26 cellular contexts compared by ENCODE assay signal in the genomic region with DNA sequence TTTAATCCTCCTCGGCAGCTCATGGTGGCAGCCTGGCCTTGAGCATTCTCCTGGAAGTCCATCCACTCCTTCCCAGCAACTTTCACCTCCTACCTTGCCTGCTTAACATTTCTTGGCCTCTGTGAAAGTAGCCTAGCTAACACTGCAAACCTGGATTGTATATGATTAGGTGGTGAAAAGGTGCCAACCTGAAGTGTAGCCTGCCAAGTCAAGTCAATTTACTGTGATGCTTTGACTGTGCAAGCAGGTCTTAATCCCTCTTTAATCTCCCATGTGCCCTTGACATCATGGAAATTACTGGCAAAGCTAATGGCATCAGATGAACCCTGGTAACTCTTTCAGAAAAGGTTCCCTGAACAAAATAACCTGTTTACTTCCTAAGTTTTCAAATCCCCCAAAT.
DNase-seq lines count a peak whose midpoint lies in the region; ATAC-seq, FAIRE-seq and TF ChIP-seq lines count a peak whose summit lies in the region.
"Had no signal": no experiment of that assay in that cellular context is flagged by ENCODE, and none has a peak within 500 bp of the region (broad histone marks: within the 10 kb centered on the region; RNA-seq: fewer than 3 reads in every experiment).

No MANE protein-coding gene starts in this region.

- H3K27ac ChIP-seq in kidney (ENCODE audit: low read depth in 2 of 2, low read length in 2 of 2) (peak overlapping the region; percentile 18 to 52), subcutaneous abdominal adipose tissue (ENCODE audit: low read depth, low read length) (peak overlapping the region; percentile 15)
- H3K27ac ChIP-seq: dorsolateral prefrontal cortex, foreskin keratinocyte, GM23248, neutrophil, upper lobe of right lung had no signal

- H3K9ac ChIP-seq in adipocyte (ENCODE audit: low read length) (peak overlapping the region; percentile 22), kidney (ENCODE audit: low read length in 2 of 2) (no peak overlapping the region), subcutaneous abdominal adipose tissue (ENCODE audit: low read length in 5 of 5) (peak overlapping the region in 1 of 5 donors; percentile 25)
- H3K9ac ChIP-seq: GM23248 had no signal

- TF ChIP-seq CTCF in kidney (IDR thresholded peaks at IDR 0.05; ENCODE audit: borderline replicate concordance, extremely low read depth, insufficient read depth), result no peak

- H3K4me1 ChIP-seq in adipocyte (ENCODE audit: control insufficient read depth, insufficient read depth, low read length) (peaks cover 8% of the 10 kb centered on the region), kidney (ENCODE audit: control insufficient read depth in 1 of 2, insufficient read depth in 1 of 2, low read depth in 1 of 2, low read length in 2 of 2) (peaks cover 4 to 12% of the 10 kb centered on the region in 2 donors), subcutaneous abdominal adipose tissue (ENCODE audit: control insufficient read depth in 5 of 5, insufficient read depth in 5 of 5, low read length in 5 of 5) (peaks cover 2 to 28% (median 16%) of the 10 kb centered on the region in 5 donors)
- H3K4me1 ChIP-seq: lower lobe of right lung had no signal

- H3K9me3 ChIP-seq in adipocyte (ENCODE audit: control insufficient read depth, low read length), result no peaks in the 10 kb centered on the region
- no peaks in the 10 kb centered on the region for H3K9me3 ChIP-seq in kidney (ENCODE audit: control insufficient read depth in 1 of 2, low read length in 2 of 2)
- no peaks in the 10 kb centered on the region for H3K9me3 ChIP-seq in subcutaneous abdominal adipose tissue (ENCODE audit: control insufficient read depth in 5 of 5, low read length in 5 of 5)
- H3K9me3 ChIP-seq: lower lobe of right lung, neutrophil, upper lobe of right lung had no signal

- ATAC-seq in HG02642 (IDR thresholded peaks at IDR 0.05; ENCODE audit: poor library complexity, unreplicated experiment), result no peak
- no peak for ATAC-seq in HG03097 (IDR thresholded peaks at IDR 0.05; ENCODE audit: low FRiP score, unreplicated experiment)
- ATAC-seq: activated T-cell treated with anti-CD3 and anti-CD28 coated beads, Interleukin-2, amount 50 U/mL, for 4 hours; foreskin keratinocyte; HepG2; lower lobe of right lung; stimulated activated naive CD8-positive, alpha-beta T cell treated with anti-CD3 and anti-CD28 coated beads, Interleukin-15, amount 100 ng/mL, for 72 hours; upper lobe of right lung had no signal

- peak; percentile 16 for DNase-seq in NCI-H1092 treated with DMSO at 0.1 percent for 48 hours (lab: John Stamatoyannopoulos, UW)
- no peak for DNase-seq in adipocyte (ENCODE audit: low read depth)
- no peak for DNase-seq in kidney
- DNase-seq in NCI-H187 (lab: John Stamatoyannopoulos, UW), result no peak
- DNase-seq: activated naive CD4-positive, alpha-beta T cell treated with anti-CD3 and anti-CD28 coated beads for 36 hours; activated T-cell treated with anti-CD3 and anti-CD28 coated beads, Interleukin-2, amount 50 U/mL, for 4 hours; amygdala; C1 segment of cervical spinal cord; Calu3; central memory CD4-positive, alpha-beta T cell; dorsolateral prefrontal cortex; foreskin keratinocyte; hypothalamus; islet precursor cell; lower lobe of right lung; NCI-H1417 treated with DMSO at 0.1 percent for 48 hours; NCI-H2107; NCI-H510A treated with DMSO at 0.1 percent for 48 hours; stimulated activated naive CD8-positive, alpha-beta T cell treated with anti-CD3 and anti-CD28 coated beads, Interleukin-15, amount 100 ng/mL, for 72 hours; upper lobe of right lung had no signal

- no peaks in the 10 kb centered on the region for H3K36me3 ChIP-seq in adipocyte (ENCODE audit: control insufficient read depth, insufficient read depth, low read length, severe bottlenecking)
- no peaks in the 10 kb centered on the region for H3K36me3 ChIP-seq in kidney (ENCODE audit: control insufficient read depth in 1 of 2, insufficient read depth in 2 of 2, low read length in 2 of 2)
- H3K36me3 ChIP-seq in subcutaneous abdominal adipose tissue (ENCODE audit: control insufficient read depth in 5 of 5, insufficient read depth in 5 of 5, low read length in 5 of 5), result no peaks in the 10 kb centered on the region
- H3K36me3 ChIP-seq: lower lobe of right lung, neutrophil, upper lobe of right lung had no signal

- intact Hi-C loops in kidney (cut with DNase I), result no loop called here

- peak overlapping the region; percentile 43 for H3K4me3 ChIP-seq in adipocyte (ENCODE audit: low read length)
- H3K4me3 ChIP-seq in kidney (ENCODE audit: low read length in 2 of 2), result no peak overlapping the region
- no peak overlapping the region for H3K4me3 ChIP-seq in subcutaneous abdominal adipose tissue (ENCODE audit: low read depth in 1 of 5, low read length in 5 of 5)
- H3K4me3 ChIP-seq: dorsolateral prefrontal cortex, GM23248, lower lobe of right lung, upper lobe of right lung had no signal

- H3K27me3 ChIP-seq in adipocyte (replicated peaks; ENCODE audit: control insufficient read depth, insufficient read depth, low read length) (no peaks in the 10 kb centered on the region), subcutaneous abdominal adipose tissue (ENCODE audit: control insufficient read depth in 5 of 5, insufficient read depth in 4 of 5, low read length in 5 of 5) (no peaks in the 10 kb centered on the region)
- H3K27me3 ChIP-seq: foreskin keratinocyte, neutrophil, upper lobe of right lung had no signal

- no peak for FAIRE-seq in kidney (lab: Jason Lieb, UNC)
- FAIRE-seq: HepG2 had no signal
